ENCODE assay signal across 9 cellular contexts in the genomic region with DNA sequence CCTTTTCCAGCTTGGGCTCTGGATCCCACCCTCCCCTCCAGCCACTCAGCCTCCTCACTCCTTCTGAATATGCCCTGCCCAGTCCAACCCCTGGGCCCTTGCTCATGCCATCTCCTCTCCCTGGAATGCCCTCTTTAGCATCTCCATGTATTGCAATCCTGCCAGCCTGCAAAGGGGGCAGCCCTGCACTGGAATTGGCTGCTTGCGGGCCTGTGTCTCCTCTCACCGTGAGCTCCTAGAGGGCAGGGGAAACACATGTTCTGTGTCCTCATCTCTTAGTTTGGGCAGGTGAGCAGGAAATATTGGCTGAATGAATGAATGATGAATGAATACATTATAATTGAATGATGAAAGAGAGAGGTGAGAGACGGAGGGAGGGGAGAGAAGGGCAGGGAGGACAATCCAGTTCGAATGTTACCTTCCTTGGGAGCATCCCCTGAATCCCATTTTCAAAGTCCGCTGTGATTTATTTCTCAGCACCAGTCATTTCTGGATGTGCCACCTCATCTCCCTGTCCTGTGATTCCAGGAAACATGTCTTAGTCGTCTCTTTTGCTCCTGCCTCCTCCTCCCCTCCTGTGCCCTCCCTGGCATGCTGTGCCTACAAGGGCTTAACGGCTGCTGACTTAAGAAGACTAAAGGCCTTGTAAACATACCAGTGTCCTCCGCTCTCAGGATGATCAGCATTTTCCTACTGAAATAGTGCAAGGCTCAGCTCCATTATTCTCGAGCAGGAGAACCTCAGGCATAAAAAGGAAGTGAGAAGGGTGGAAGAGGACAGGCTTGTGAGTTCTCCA.
DNase-seq lines count a peak whose midpoint lies in the region; ATAC-seq and TF ChIP-seq lines count a peak whose summit lies in the region.
"Had no signal": no experiment of that assay in that cellular context is flagged by ENCODE, and none has a peak within 500 bp of the region (broad histone marks: within the 10 kb centered on the region; RNA-seq: fewer than 3 reads in every experiment).

No MANE protein-coding gene starts in this region.

- H3K27ac Mint-ChIP-seq in CD8-positive, alpha-beta T cell: peak overlapping the region; percentile 97
- peak overlapping the region; percentile 93 to 97 for H3K27ac Mint-ChIP-seq in activated naive CD4-positive, alpha-beta T cell treated with anti-CD3 and anti-CD28 coated beads, Interleukin-2, amount 50 U/mL, for 72 hours
- peak overlapping the region; percentile 68 for H3K27ac Mint-ChIP-seq in neural progenitor cell

- H3K9me3 Mint-ChIP-seq in CD8-positive, alpha-beta T cell: peaks cover 3% of the 10 kb centered on the region
- H3K9me3 Mint-ChIP-seq in activated naive CD4-positive, alpha-beta T cell treated with anti-CD3 and anti-CD28 coated beads, Interleukin-2, amount 50 U/mL, for 72 hours: peaks cover 5 to 6% of the 10 kb centered on the region in 2 donors
- H3K9me3 Mint-ChIP-seq in neural progenitor cell: no peaks in the 10 kb centered on the region

- H3K36me3 Mint-ChIP-seq in CD8-positive, alpha-beta T cell: no peaks in the 10 kb centered on the region
- H3K36me3 Mint-ChIP-seq in activated naive CD4-positive, alpha-beta T cell treated with anti-CD3 and anti-CD28 coated beads, Interleukin-2, amount 50 U/mL, for 72 hours: peaks cover 10 to 11% of the 10 kb centered on the region in 2 donors
- H3K36me3 Mint-ChIP-seq in neural progenitor cell: no peaks in the 10 kb centered on the region

- peak; percentile 32 for ATAC-seq in CD8-positive, alpha-beta T cell
- peak; percentile 75 to 77 for ATAC-seq in activated naive CD4-positive, alpha-beta T cell treated with anti-CD3 and anti-CD28 coated beads, Interleukin-2, amount 50 U/mL, for 72 hours
- ATAC-seq in HG03097 (IDR thresholded peaks at IDR 0.05; ENCODE audit: low FRiP score, unreplicated experiment) (no peak), GM18873 (IDR thresholded peaks at IDR 0.05; ENCODE audit: low FRiP score, unreplicated experiment) (no peak)
- ATAC-seq: psoas muscle had no signal

- H3K4me2 ChIP-seq in Loucy (ENCODE audit: low read depth, low read length, poor library complexity, severe bottlenecking): peak overlapping the region; percentile 48
- no peak overlapping the region for H3K4me2 ChIP-seq in neural progenitor cell

- no peaks in the 10 kb centered on the region for H3K27me3 ChIP-seq in CD8-positive, alpha-beta T cell (ENCODE audit: insufficient read depth, low read length)
- no peaks in the 10 kb centered on the region for H3K27me3 ChIP-seq in Loucy (ENCODE audit: insufficient read depth, low read length, poor library complexity, severe bottlenecking)
- H3K27me3 ChIP-seq in neural progenitor cell: no peaks in the 10 kb centered on the region

- H3K4me3 ChIP-seq in CD8-positive, alpha-beta T cell (ENCODE audit: low read depth, low read length): peak overlapping the region; percentile 6
- H3K4me3 ChIP-seq in Loucy (ENCODE audit: low read length, poor library complexity, severe bottlenecking): no peak overlapping the region
- H3K4me3 ChIP-seq in neural progenitor cell: no peak overlapping the region
- H3K4me3 ChIP-seq: psoas muscle had no signal

- peak in 1 of 7 experiments; percentile 49 for DNase-seq in CD8-positive, alpha-beta T cell
- DNase-seq in activated naive CD4-positive, alpha-beta T cell treated with anti-CD3 and anti-CD28 coated beads, Interleukin-2, amount 50 U/mL, for 72 hours (ENCODE audit: low spot score in 2 of 2): no peak
- no peak for DNase-seq in neural progenitor cell (ENCODE audit: low spot score)
- no peak for DNase-seq in NCI-H226
- DNase-seq: NCI-H1436 treated with DMSO at 0.1 percent for 48 hours, psoas muscle had no signal

- H4K20me1 ChIP-seq in Loucy (ENCODE audit: insufficient read depth, low read length, poor library complexity, severe bottlenecking) (no peaks in the 10 kb centered on the region), neural progenitor cell (ENCODE audit: low read depth) (no peaks in the 10 kb centered on the region)

- intact Hi-C loops in CD8-positive, alpha-beta T cell (cut with DNase I, micrococcal nuclease): loop anchor here (1.0 to 2.0 kb wide), 4 partner anchors 27 to 59 kb away; no protein-coding TSS in a partner anchor

- H3K36me3 ChIP-seq in CD8-positive, alpha-beta T cell (ENCODE audit: insufficient read depth, low read length): no peaks in the 10 kb centered on the region
- H3K36me3 ChIP-seq in Loucy (ENCODE audit: insufficient read depth, low read length) (no peaks in the 10 kb centered on the region), neural progenitor cell (no peaks in the 10 kb centered on the region)

- H3K4me1 ChIP-seq in CD8-positive, alpha-beta T cell (ENCODE audit: insufficient read depth, low read length): peaks cover 100% of the 10 kb centered on the region
- peaks cover 77% of the 10 kb centered on the region for H3K4me1 ChIP-seq in Loucy (ENCODE audit: insufficient read depth, low read length, poor library complexity, severe bottlenecking)
- peaks cover 4% of the 10 kb centered on the region for H3K4me1 ChIP-seq in neural progenitor cell
- H3K4me1 ChIP-seq: psoas muscle had no signal

- H3K9ac ChIP-seq in Loucy (ENCODE audit: low read depth, low read length, poor library complexity, severe bottlenecking) (peak overlapping the region; percentile 61), neural progenitor cell (no peak overlapping the region)

- no peaks in the 10 kb centered on the region for H3K9me3 ChIP-seq in CD8-positive, alpha-beta T cell (ENCODE audit: low read length)
- H3K9me3 ChIP-seq in Loucy (ENCODE audit: insufficient read depth, low read depth, low read length) (no peaks in the 10 kb centered on the region), neural progenitor cell (ENCODE audit: low read depth) (no peaks in the 10 kb centered on the region)
- H3K9me3 ChIP-seq: psoas muscle had no signal

- H3F3A ChIP-seq in Loucy (ENCODE audit: low read depth) (no peaks in the 10 kb centered on the region), neural progenitor cell (ENCODE audit: low read depth) (peaks cover 5% of the 10 kb centered on the region)

- CTCF ChIA-PET in CD8-positive, alpha-beta T cell (lab: Charles Lee): interaction anchor here (1.1 to 11.3 kb wide), 10 partner anchors 8 to 144 kb away, joined by 3 to 115 read pairs (median 6); no protein-coding TSS in a partner anchor

- H3K27ac ChIP-seq in CD8-positive, alpha-beta T cell (ENCODE audit: low read depth, low read length): peak overlapping the region; percentile 55
- H3K27ac ChIP-seq in neural progenitor cell: no peak overlapping the region
- H3K27ac ChIP-seq: psoas muscle had no signal

- POLR2A ChIA-PET in CD8-positive, alpha-beta T cell (lab: Charles Lee): interaction anchor here (0.6 to 8.8 kb wide), 7 partner anchors 9 to 1728 kb away, joined by 3 to 52 read pairs (median 4); no protein-coding TSS in a partner anchor

- H3K9me2 ChIP-seq in Loucy (replicated peaks; ENCODE audit: low read depth, low read length): no peaks in the 10 kb centered on the region

- TF ChIP-seq CTCF in CD8-positive, alpha-beta T cell (IDR thresholded peaks at IDR 0.05): no peak
- TF ChIP-seq CTCF in Loucy (conservative IDR thresholded peaks at IDR 0.05; ENCODE audit: low read length) (peak; percentile 56), neural progenitor cell (IDR thresholded peaks at IDR 0.05) (peak; percentile 9)

- H3K79me2 ChIP-seq in Loucy (ENCODE audit: insufficient read depth, low read length) (no peaks in the 10 kb centered on the region), neural progenitor cell (ENCODE audit: low read depth) (no peaks in the 10 kb centered on the region)

- peaks cover 97% of the 10 kb centered on the region for H3K4me1 Mint-ChIP-seq in CD8-positive, alpha-beta T cell (ENCODE audit: low read depth)
- H3K4me1 Mint-ChIP-seq in neural progenitor cell: peaks cover 24% of the 10 kb centered on the region

- H2AFZ ChIP-seq in Loucy (ENCODE audit: low read length): no peak overlapping the region
- H2AFZ ChIP-seq in neural progenitor cell (replicated peaks): no peak overlapping the region

- no peaks in the 10 kb centered on the region for H3K27me3 Mint-ChIP-seq in CD8-positive, alpha-beta T cell (ENCODE audit: low read depth)
- peaks cover 17% of the 10 kb centered on the region for H3K27me3 Mint-ChIP-seq in neural progenitor cell (ENCODE audit: insufficient read depth, low read depth)

- peak overlapping the region; percentile 79 for H3K4me3 Mint-ChIP-seq in CD8-positive, alpha-beta T cell
- H3K4me3 Mint-ChIP-seq in neural progenitor cell: no peak overlapping the region

Comparison
In these comparisons a context has a peak if more than half of its experiments do, and no peak if none do; other contexts are left out.
1. ATAC-seq: peak in CD8-positive, alpha-beta T cell (single experiment) and activated naive CD4-positive, alpha-beta T cell treated with anti-CD3 and anti-CD28 coated beads, Interleukin-2, amount 50 U/mL, for 72 hours (2 of 2); none in HG03097 (single experiment) and GM18873 (single experiment).
2. Peak in every context shown above with its lines, with median percentiles within 50 percentile points of each other: H3K27ac Mint-ChIP-seq.